ENCODE assay signal across 11 cellular contexts in genomic region chr11:110478410-110478809, GRCh38. TPM values are rescaled to one million over a fixed set of nuclear protein-coding genes. Genes with fewer than 3 reads are reported as not detected.
A peak's percentile ranks its signal among the peaks of the same experiment; 100 is the strongest.
DNase-seq lines count a peak whose midpoint lies in the region; ATAC-seq, FAIRE-seq and TF ChIP-seq lines count a peak whose summit lies in the region.
"Had no signal": no experiment of that assay in that cellular context is flagged by ENCODE, and none has a peak within 500 bp of the region (broad histone marks: within the 10 kb centered on the region; RNA-seq: fewer than 3 reads in every experiment).

No MANE protein-coding gene starts in this region.

- H3K27ac Mint-ChIP-seq in HFFc6 = no peak overlapping the region
- H3K27ac Mint-ChIP-seq in natural killer cell = no peak overlapping the region
- no peak overlapping the region for H3K27ac Mint-ChIP-seq in activated T-cell treated with anti-CD3 and anti-CD28 coated beads, Interleukin-2, amount 50 U/mL, for 72 hours

- H2AFZ ChIP-seq in GM12878 (ENCODE audit: control insufficient read depth, low read depth, low read length) (no peak overlapping the region), mesenchymal stem cell (ENCODE audit: low read depth, low read length) (no peak overlapping the region)

- no peak overlapping the region for H2BK15ac ChIP-seq in mesenchymal stem cell (ENCODE audit: low read depth, poor library complexity, severe bottlenecking)

- TF ChIP-seq RAD21 in GM12878 (IDR thresholded peaks at IDR 0.05; ENCODE audit: insufficient read depth, low read depth, low read length) = no peak

- POLR2A ChIA-PET in GM12878 (lab: Charles Lee) = interaction anchor here (0.6 kb wide), 1 partner anchor 31 kb away, joined by 3 read pairs; no protein-coding TSS in a partner anchor

- H4K91ac ChIP-seq in mesenchymal stem cell (ENCODE audit: low read length) = no peak overlapping the region

- H3K9ac ChIP-seq in GM12878 (ENCODE audit: control insufficient read depth, insufficient read depth, low read length) (no peak overlapping the region), mesenchymal stem cell (ENCODE audit: low read length) (no peak overlapping the region)
- H3K9ac ChIP-seq: BLaER1 had no signal

- H3K4me3 Mint-ChIP-seq in HFFc6 (no peak overlapping the region), natural killer cell (no peak overlapping the region)
- H3K4me3 Mint-ChIP-seq in activated T-cell treated with anti-CD3 and anti-CD28 coated beads, Interleukin-2, amount 50 U/mL, for 72 hours = no peak overlapping the region

- H3K4me1 ChIP-seq in GM12878 (ENCODE audit: control insufficient read depth, insufficient read depth, low read length) (no peaks in the 10 kb centered on the region), mesenchymal stem cell (ENCODE audit: control insufficient read depth, insufficient read depth, low read depth, low read length) (peaks cover 2% of the 10 kb centered on the region)
- no peaks in the 10 kb centered on the region for H3K4me1 ChIP-seq in effector memory CD4-positive, alpha-beta T cell (ENCODE audit: control insufficient read depth, insufficient read depth, low read length, poor library complexity, severe bottlenecking)

- CTCF ChIA-PET in GM12878 (lab: Yijun Ruan, JAX) = interaction anchor here (0.9 to 2.0 kb wide), 5 partner anchors 12 to 752 kb away, joined by 3 to 6 read pairs (median 5); no protein-coding TSS in a partner anchor

- peaks cover 5% of the 10 kb centered on the region; the same call in 1 of the 2 replicates for H3K9me3 Mint-ChIP-seq in HFFc6
- H3K9me3 Mint-ChIP-seq in natural killer cell = no peaks in the 10 kb centered on the region
- no peaks in the 10 kb centered on the region for H3K9me3 Mint-ChIP-seq in activated T-cell treated with anti-CD3 and anti-CD28 coated beads, Interleukin-2, amount 50 U/mL, for 72 hours

- TF ChIP-seq CTCF in C4-2B (conservative IDR thresholded peaks at IDR 0.05) (peak; percentile 24), HFFc6 (IDR thresholded peaks at IDR 0.05) (peak; percentile 43), GM12878 (IDR thresholded peaks at IDR 0.05 in 2 of 3, conservative IDR thresholded peaks at IDR 0.05 in 1 of 3; ENCODE audit: control insufficient read depth in 2 of 3, extremely low read depth in 1 of 3, insufficient read depth in 1 of 3, low read depth in 3 of 3, low read length in 3 of 3) (peak in 2 of 3 experiments; percentile 17 to 20; a peak in 2 of 6 replicates), natural killer cell (IDR thresholded peaks at IDR 0.05) (no peak)

- H3K27ac ChIP-seq in C4-2B (no peak overlapping the region), GM12878 (ENCODE audit: control insufficient read depth, insufficient read depth) (no peak overlapping the region), mesenchymal stem cell (ENCODE audit: low read length, poor library complexity, severe bottlenecking) (no peak overlapping the region)
- no peak overlapping the region for H3K27ac ChIP-seq in effector memory CD4-positive, alpha-beta T cell (ENCODE audit: insufficient read depth, low read length, poor library complexity, severe bottlenecking)
- H3K27ac ChIP-seq: BLaER1 had no signal

- H4K8ac ChIP-seq in mesenchymal stem cell (ENCODE audit: low read length) = no peak overlapping the region

- H3K27me3 Mint-ChIP-seq in HFFc6 (ENCODE audit: insufficient read depth) (no peaks in the 10 kb centered on the region; the same call in 1 of the 2 replicates), natural killer cell (ENCODE audit: low read depth in 2 of 2) (no peaks in the 10 kb centered on the region)
- no peaks in the 10 kb centered on the region for H3K27me3 Mint-ChIP-seq in activated T-cell treated with anti-CD3 and anti-CD28 coated beads, Interleukin-2, amount 50 U/mL, for 72 hours (ENCODE audit: low read depth)

- H4K20me1 ChIP-seq in GM12878 (ENCODE audit: control insufficient read depth, insufficient read depth) = no peaks in the 10 kb centered on the region; the same call in 1 of the 2 replicates
- H4K20me1 ChIP-seq: BLaER1 had no signal

- ATAC-seq in GM12878 (no peak), natural killer cell (no peak)
- ATAC-seq in activated T-cell treated with anti-CD3 and anti-CD28 coated beads, Interleukin-2, amount 50 U/mL, for 72 hours (replicated peaks in 1 of 2) = no peak

- TF ChIP-seq POLR2A in GM12878 (IDR thresholded peaks at IDR 0.05; ENCODE audit: low read depth, low read length) = no peak

- no peak overlapping the region for H2AK5ac ChIP-seq in mesenchymal stem cell (ENCODE audit: low read length, severe bottlenecking)

- no peak overlapping the region for H3K4me3 ChIP-seq in GM12878
- H3K4me3 ChIP-seq in mesenchymal stem cell (ENCODE audit: insufficient read depth in 1 of 2, low read depth in 1 of 2, low read length in 2 of 2) = no peak overlapping the region
- H3K4me3 ChIP-seq in effector memory CD4-positive, alpha-beta T cell (ENCODE audit: insufficient read depth, low read depth, low read length, poor library complexity, severe bottlenecking) = no peak overlapping the region
- H3K4me3 ChIP-seq: BLaER1 had no signal

- RAD21 ChIA-PET in GM12878 (lab: Charles Lee; ENCODE audit: unreplicated experiment) = interaction anchor here (1.6 kb wide), 1 partner anchor 968 kb away, joined by 3 read pairs; no protein-coding TSS in a partner anchor

- intact Hi-C loops in GM12878 (cut with micrococcal nuclease; ENCODE audit: unreplicated experiment) = no loop called here
- intact Hi-C loops in natural killer cell (cut with micrococcal nuclease) = no loop called here

- no peak overlapping the region for H3K14ac ChIP-seq in mesenchymal stem cell (ENCODE audit: low read length in 2 of 2)

- no peak overlapping the region for H3K4ac ChIP-seq in mesenchymal stem cell (ENCODE audit: low read depth in 1 of 2, low read length in 2 of 2)

- no peaks in the 10 kb centered on the region for H3K36me3 ChIP-seq in GM12878 (ENCODE audit: control insufficient read depth in 2 of 2, insufficient read depth in 2 of 2, low read length in 1 of 2)
- no peaks in the 10 kb centered on the region for H3K36me3 ChIP-seq in mesenchymal stem cell (ENCODE audit: control insufficient read depth in 1 of 2, insufficient read depth in 2 of 2, low read depth in 1 of 2, low read length in 2 of 2)
- no peaks in the 10 kb centered on the region for H3K36me3 ChIP-seq in effector memory CD4-positive, alpha-beta T cell (ENCODE audit: control insufficient read depth, insufficient read depth, low read length)
- H3K36me3 ChIP-seq: BLaER1 had no signal

- FAIRE-seq in GM12878 (lab: Jason Lieb, UNC) = no peak

- in situ Hi-C loops in GM12878 (cut with MboI) = no loop called here

- H3K9me3 ChIP-seq in GM12878 (replicated peaks; ENCODE audit: control insufficient read depth, insufficient read depth, low read length) (no peaks in the 10 kb centered on the region), mesenchymal stem cell (ENCODE audit: control insufficient read depth, low read length) (no peaks in the 10 kb centered on the region)
- H3K9me3 ChIP-seq in effector memory CD4-positive, alpha-beta T cell (ENCODE audit: control insufficient read depth, low read length) = no peaks in the 10 kb centered on the region
- H3K9me3 ChIP-seq: BLaER1 had no signal

- no TSS peak for BruUV-seq in GM12878 (replicated peaks; lab: Mats Ljungman, UMichigan)

- no peaks in the 10 kb centered on the region for H3K36me3 Mint-ChIP-seq in HFFc6 (ENCODE audit: low read depth)
- no peaks in the 10 kb centered on the region for H3K36me3 Mint-ChIP-seq in natural killer cell
- no peaks in the 10 kb centered on the region for H3K36me3 Mint-ChIP-seq in activated T-cell treated with anti-CD3 and anti-CD28 coated beads, Interleukin-2, amount 50 U/mL, for 72 hours (ENCODE audit: insufficient read depth in 2 of 2)

- no peaks in the 10 kb centered on the region for H3K79me1 ChIP-seq in mesenchymal stem cell (replicated peaks; ENCODE audit: low read length, poor library complexity, severe bottlenecking)

- H3K4me2 ChIP-seq in GM12878 (ENCODE audit: control insufficient read depth, insufficient read depth) (no peak overlapping the region), mesenchymal stem cell (ENCODE audit: low read length, poor library complexity, severe bottlenecking) (no peak overlapping the region)
- H3K4me2 ChIP-seq: BLaER1 had no signal

- no peak overlapping the region for H2BK12ac ChIP-seq in mesenchymal stem cell (ENCODE audit: low read length in 2 of 2)

- TF ChIP-seq EP300 in GM12878 (IDR thresholded peaks at IDR 0.05; ENCODE audit: borderline replicate concordance in 1 of 2, control insufficient read depth in 1 of 2, low read depth in 2 of 2, low read length in 2 of 2) = no peak

- SMC1A ChIA-PET in GM12878 (lab: Charles Lee; ENCODE audit: uncharacterized antibody, unreplicated experiment) = interaction anchor here (1.2 kb wide), 1 partner anchor 751 kb away, joined by 4 read pairs; no protein-coding TSS in a partner anchor

- H3K79me2 ChIP-seq in GM12878 (ENCODE audit: control insufficient read depth, insufficient read depth, low read length) = no peaks in the 10 kb centered on the region

- no peaks in the 10 kb centered on the region for H3K27me3 ChIP-seq in GM12878 (replicated peaks in 1 of 2; ENCODE audit: control insufficient read depth in 2 of 2, insufficient read depth in 2 of 2, low read length in 1 of 2)
- no peaks in the 10 kb centered on the region for H3K27me3 ChIP-seq in mesenchymal stem cell (ENCODE audit: control insufficient read depth in 1 of 2, insufficient read depth in 1 of 2, low read length in 2 of 2)
- H3K27me3 ChIP-seq in effector memory CD4-positive, alpha-beta T cell (replicated peaks; ENCODE audit: control insufficient read depth, insufficient read depth, low read length, poor library complexity, severe bottlenecking) = no peaks in the 10 kb centered on the region
- H3K27me3 ChIP-seq: BLaER1 had no signal

- peaks cover 10% of the 10 kb centered on the region for H3K4me1 Mint-ChIP-seq in HFFc6 (ENCODE audit: low read depth)
- peaks cover 4 to 6% of the 10 kb centered on the region in 2 donors for H3K4me1 Mint-ChIP-seq in natural killer cell
- H3K4me1 Mint-ChIP-seq in activated T-cell treated with anti-CD3 and anti-CD28 coated beads, Interleukin-2, amount 50 U/mL, for 72 hours (ENCODE audit: low read depth) = no peaks in the 10 kb centered on the region

- H2BK120ac ChIP-seq in mesenchymal stem cell (ENCODE audit: low read depth, low read length) = no peak overlapping the region

- no peak overlapping the region for H3K23ac ChIP-seq in mesenchymal stem cell (ENCODE audit: low read length in 2 of 2)

- H3K18ac ChIP-seq in mesenchymal stem cell (ENCODE audit: low read depth in 1 of 2, low read length in 2 of 2) = no peak overlapping the region

- WGBS in GM12878 (ENCODE audit: insufficient coverage, insufficient replicate concordance, low lambda C conversion rate, missing lambda C conversion rate) = 72% methylated on average over 12 of the region's 12 CpGs
- 36% methylated on average over 12 of the region's 12 CpGs for WGBS in mesenchymal stem cell

- H2BK5ac ChIP-seq in mesenchymal stem cell (ENCODE audit: low read depth, low read length, poor library complexity, severe bottlenecking) = no peak overlapping the region

- DNase-seq in HFFc6 = no peak
- no peak for DNase-seq in GM12878 (ENCODE audit: low read depth, low spot score)
- peak; percentile 75 for DNase-seq in iPS-NIHi11 (ENCODE audit: low spot score)
- DNase-seq in natural killer cell = no peak
- no peak for DNase-seq in activated T-cell treated with anti-CD3 and anti-CD28 coated beads, Interleukin-2, amount 50 U/mL, for 72 hours
- no peak for DNase-seq in mesenchymal stem cell
- no peak for DNase-seq in effector memory CD4-positive, alpha-beta T cell
- DNase-seq: foreskin melanocyte, NCI-H1417 had no signal

RNA-seq across cellular contexts. Expression of gene FDX1, which starts 48.7 kb away (rescaled TPM):
- 10 to 100 TPM in 1 of 6 experiments, 1 to 10 TPM in 5; 7.3 to 10.3 (median 9.5) TPM for total RNA-seq in HFFc6 (2021; fragmentation: NEBNext Ultra II Directional; extraction: Animal tissue kit (Norgen Biotek cat#: 25700))
- 3.5 and 3.7 TPM in 2 replicates for total RNA-seq in GM12878 (2013; cell fraction: nucleolus; rRNA removed)
- total RNA-seq in GM12878 (2014; rRNA removed) (5.7 and 6.6 TPM in 2 replicates), GM12878 (2014; rRNA removed; fragmentation: Illumina TruSeq; extraction: Trizol) (6.1 and 6.3 TPM in 2 replicates), GM12878 (2021) (8.1 and 9.4 TPM in 2 replicates), natural killer cell (1 to 10 TPM; 6.7 to 7.9 (median 7.8) TPM)
- 2.8 TPM for polyA plus RNA-seq in GM12878 (2011; ENCODE audit: low read depth)
- polyA plus RNA-seq in GM12878 (2011; rRNA removed) (9.9 and 12.1 TPM in 2 replicates), GM12878 (2014; fragmentation: Illumina TruSeq; extraction: Trizol) (5.0 and 5.4 TPM in 2 replicates), GM12878 (2014; fragmentation: Nextera tagmentation; extraction: Ambion mirVana) (1 to 10 TPM; 3.9 to 9.6 TPM), GM12878 (2014; rRNA removed) (5.7 and 6.9 TPM in 2 replicates), GM12878 (2016; fragmentation: Nextera tagmentation; extraction: Ambion mirVana) (10 to 100 TPM; 19.3 to 20.3 TPM)
- polyA plus RNA-seq in GM12878 (2011; cell fraction: cytosol; rRNA removed) = 3.3 and 3.6 TPM in 2 replicates
- polyA plus RNA-seq in GM12878 (2011; cell fraction: nucleus; rRNA removed) = 2.3 and 3.3 TPM in 2 replicates
- 5.3 and 6.1 TPM in 2 replicates for polyA plus RNA-seq in GM12878 (2012)
- 2.5 and 4.2 TPM in 2 replicates for polyA minus RNA-seq in GM12878 (2011; rRNA and poly(A)+ RNA removed)
- 1.5 and 2.4 TPM in 2 replicates for polyA minus RNA-seq in GM12878 (2011; cell fraction: cytosol; rRNA and poly(A)+ RNA removed)
- polyA minus RNA-seq in GM12878 (2011; cell fraction: nucleus; rRNA and poly(A)+ RNA removed) = 0.73 and 2.5 TPM in 2 replicates
- total RNA-seq in activated T-cell treated with anti-CD3 and anti-CD28 coated beads, Interleukin-2, amount 50 U/mL, for 72 hours = 1 to 10 TPM; 7.7 to 8.0 TPM
- 8.3 TPM for polyA plus RNA-seq in mesenchymal stem cell (2013, experiment 1 of 2)
- polyA plus RNA-seq in mesenchymal stem cell (2013, experiment 2 of 2) = 8.8 TPM
